24 cellular contexts compared by ENCODE assay signal in genomic region chr6:73476722-73477121, GRCh38. TPM values are rescaled to one million over a fixed set of nuclear protein-coding genes. Genes with fewer than 3 reads are reported as not detected.
DNase-seq lines count a peak whose midpoint lies in the region; ATAC-seq and TF ChIP-seq lines count a peak whose summit lies in the region.
"Had no signal": no experiment of that assay in that cellular context is flagged by ENCODE, and none has a peak within 500 bp of the region (broad histone marks: within the 10 kb centered on the region; RNA-seq: fewer than 3 reads in every experiment).

No MANE protein-coding gene starts in this region.

- POLR2A ChIA-PET in activated CD8-positive, alpha-beta T cell treated with anti-CD3 and anti-CD28 coated beads, Interleukin-2, amount 10 ng/mL, durations not matched to agents 7 days and 5 days (lab: Charles Lee): interaction anchor here (4.4 kb wide), 1 partner anchor 15 kb away, joined by 18 read pairs; the partner anchor contains the start of gene MTO1
- POLR2A ChIA-PET in activated CD8-positive, alpha-beta T cell treated with anti-CD3 and anti-CD28 coated beads for 36 hours (lab: Charles Lee): interaction anchor here (0.6 to 4.3 kb wide), 4 partner anchors 9 to 25 kb away, joined by 4 to 22 read pairs (median 4); partner anchors contain the start of gene MTO1

- TF ChIP-seq CTCF in activated CD8-positive, alpha-beta T cell treated with anti-CD3 and anti-CD28 coated beads for 36 hours (IDR thresholded peaks at IDR 0.05): no peak
- TF ChIP-seq CTCF in dorsolateral prefrontal cortex (IDR thresholded peaks at IDR 0.05 in 54 of 56, conservative IDR thresholded peaks at IDR 0.05 in 2 of 56; ENCODE audit: low read depth in 1 of 56, partially characterized antibody in 56 of 56): no peak

- DNase-seq in activated CD4-positive, alpha-beta T cell treated with anti-CD3 and anti-CD28 coated beads for 48 hours: peak; percentile 32
- no peak for DNase-seq in activated CD4-positive, alpha-beta T cell treated with anti-CD3 and anti-CD28 coated beads, Interleukin-2, amount 50 U/mL, for 1 hour
- peak; percentile 9 for DNase-seq in activated CD8-positive, alpha-beta T cell treated with anti-CD3 and anti-CD28 coated beads, Interleukin-2, amount 10 ng/mL, durations not matched to agents 7 days and 5 days
- DNase-seq in activated CD8-positive, alpha-beta T cell treated with anti-CD3 and anti-CD28 coated beads for 36 hours: no peak
- DNase-seq in stimulated activated CD8-positive, alpha-beta memory T cell treated with anti-CD3 and anti-CD28 coated beads, Interleukin-4, amount 100 ng/mL, for 48 hours: peak; percentile 39
- DNase-seq in dorsolateral prefrontal cortex: no peak
- DNase-seq: 8988T; ACHN; AML-193; BE2C; CD4-positive, alpha-beta T cell; CD8-positive, alpha-beta memory T cell; DMS 273 treated with DMSO at 0.1 percent for 48 hours; DMS79 treated with DMSO at 0.1 percent for 48 hours; GF-D8; H9 had no signal

- no peak overlapping the region for H3K4me3 Mint-ChIP-seq in activated CD8-positive, alpha-beta T cell treated with anti-CD3 and anti-CD28 coated beads, Interleukin-2, amount 10 ng/mL, durations not matched to agents 7 days and 5 days
- no peak overlapping the region for H3K4me3 Mint-ChIP-seq in activated CD8-positive, alpha-beta T cell treated with anti-CD3 and anti-CD28 coated beads for 36 hours
- no peak overlapping the region for H3K4me3 Mint-ChIP-seq in activated T-helper 17 cell treated with anti-CD3 and anti-CD28 coated beads, Interleukin-2, amount 50 U/mL, for 72 hours
- H3K4me3 Mint-ChIP-seq: CD14-positive monocyte; CD4-positive, alpha-beta T cell; CD8-positive, alpha-beta memory T cell; GM23338; H9 had no signal

- H3K27me3 Mint-ChIP-seq in activated CD8-positive, alpha-beta T cell treated with anti-CD3 and anti-CD28 coated beads, Interleukin-2, amount 10 ng/mL, durations not matched to agents 7 days and 5 days (ENCODE audit: low read depth): no peaks in the 10 kb centered on the region
- H3K27me3 Mint-ChIP-seq in activated CD8-positive, alpha-beta T cell treated with anti-CD3 and anti-CD28 coated beads for 36 hours: no peaks in the 10 kb centered on the region
- H3K27me3 Mint-ChIP-seq in activated T-helper 17 cell treated with anti-CD3 and anti-CD28 coated beads, Interleukin-2, amount 50 U/mL, for 72 hours: no peaks in the 10 kb centered on the region
- H3K27me3 Mint-ChIP-seq: CD4-positive, alpha-beta T cell; CD8-positive, alpha-beta memory T cell had no signal

- H3K4me3 ChIP-seq in dorsolateral prefrontal cortex: no peak overlapping the region
- H3K4me3 ChIP-seq: A549; BLaER1 treated with 17β-estradiol and CSF1 and Interleukin-3, amounts not matched to agents 10 nM and 100 nM; GM23338 had no signal

- intact Hi-C loops in activated CD8-positive, alpha-beta T cell treated with anti-CD3 and anti-CD28 coated beads for 36 hours (cut with micrococcal nuclease): no loop called here
- intact Hi-C loops in dorsolateral prefrontal cortex (cut with DNase I): no loop called here

- no peaks in the 10 kb centered on the region for H3K27me3 ChIP-seq in dorsolateral prefrontal cortex
- H3K27me3 ChIP-seq: BE2C; BLaER1 treated with 17β-estradiol and CSF1 and Interleukin-3, amounts not matched to agents 10 nM and 100 nM had no signal

- no peak overlapping the region for H3K27ac Mint-ChIP-seq in activated CD8-positive, alpha-beta T cell treated with anti-CD3 and anti-CD28 coated beads, Interleukin-2, amount 10 ng/mL, durations not matched to agents 7 days and 5 days
- H3K27ac Mint-ChIP-seq in activated CD8-positive, alpha-beta T cell treated with anti-CD3 and anti-CD28 coated beads for 36 hours: no peak overlapping the region
- H3K27ac Mint-ChIP-seq in activated T-helper 17 cell treated with anti-CD3 and anti-CD28 coated beads, Interleukin-2, amount 50 U/mL, for 72 hours: no peak overlapping the region
- H3K27ac Mint-ChIP-seq: CD4-positive, alpha-beta T cell; GM23338; H9 had no signal

- no peaks in the 10 kb centered on the region for H3K9me3 Mint-ChIP-seq in activated CD8-positive, alpha-beta T cell treated with anti-CD3 and anti-CD28 coated beads, Interleukin-2, amount 10 ng/mL, durations not matched to agents 7 days and 5 days (ENCODE audit: insufficient read depth)
- no peaks in the 10 kb centered on the region for H3K9me3 Mint-ChIP-seq in activated CD8-positive, alpha-beta T cell treated with anti-CD3 and anti-CD28 coated beads for 36 hours
- no peaks in the 10 kb centered on the region for H3K9me3 Mint-ChIP-seq in activated T-helper 17 cell treated with anti-CD3 and anti-CD28 coated beads, Interleukin-2, amount 50 U/mL, for 72 hours
- H3K9me3 Mint-ChIP-seq: CD14-positive monocyte; CD4-positive, alpha-beta T cell; CD8-positive, alpha-beta memory T cell; GM23338; H9 had no signal

- H3K4me1 Mint-ChIP-seq in activated CD8-positive, alpha-beta T cell treated with anti-CD3 and anti-CD28 coated beads, Interleukin-2, amount 10 ng/mL, durations not matched to agents 7 days and 5 days (ENCODE audit: low read depth): peaks cover 7% of the 10 kb centered on the region
- peaks cover 8% of the 10 kb centered on the region for H3K4me1 Mint-ChIP-seq in activated CD8-positive, alpha-beta T cell treated with anti-CD3 and anti-CD28 coated beads for 36 hours (ENCODE audit: low read depth)
- peaks cover 5% of the 10 kb centered on the region for H3K4me1 Mint-ChIP-seq in activated T-helper 17 cell treated with anti-CD3 and anti-CD28 coated beads, Interleukin-2, amount 50 U/mL, for 72 hours
- H3K4me1 Mint-ChIP-seq: GM23338, H9 had no signal

- no peak for ATAC-seq in activated CD8-positive, alpha-beta T cell treated with anti-CD3 and anti-CD28 coated beads, Interleukin-2, amount 10 ng/mL, durations not matched to agents 7 days and 5 days
- no peak for ATAC-seq in activated CD8-positive, alpha-beta T cell treated with anti-CD3 and anti-CD28 coated beads for 36 hours
- peak; percentile 59 for ATAC-seq in activated T-helper 17 cell treated with anti-CD3 and anti-CD28 coated beads, Interleukin-2, amount 50 U/mL, for 72 hours (replicated peaks)
- ATAC-seq: A549, GM23338, HCT116 had no signal

- no peak overlapping the region for H3K27ac ChIP-seq in dorsolateral prefrontal cortex
- H3K27ac ChIP-seq: A549; BLaER1 treated with 17β-estradiol and CSF1 and Interleukin-3, amounts not matched to agents 10 nM and 100 nM had no signal

- CTCF ChIA-PET in activated CD8-positive, alpha-beta T cell treated with anti-CD3 and anti-CD28 coated beads, Interleukin-2, amount 10 ng/mL, durations not matched to agents 7 days and 5 days (lab: Charles Lee): interaction anchor here (1.2 kb wide), 1 partner anchor 13 kb away, joined by 3 read pairs; no protein-coding TSS in a partner anchor
- CTCF ChIA-PET in activated CD8-positive, alpha-beta T cell treated with anti-CD3 and anti-CD28 coated beads for 36 hours (lab: Charles Lee): interaction anchor here (1.5 kb wide), 1 partner anchor 10 kb away, joined by 3 read pairs; no protein-coding TSS in a partner anchor

- H3K36me3 Mint-ChIP-seq in activated CD8-positive, alpha-beta T cell treated with anti-CD3 and anti-CD28 coated beads, Interleukin-2, amount 10 ng/mL, durations not matched to agents 7 days and 5 days (ENCODE audit: low read depth): peaks cover 54% of the 10 kb centered on the region
- H3K36me3 Mint-ChIP-seq in activated CD8-positive, alpha-beta T cell treated with anti-CD3 and anti-CD28 coated beads for 36 hours (ENCODE audit: low read depth): peaks cover 40% of the 10 kb centered on the region
- peaks cover 98% of the 10 kb centered on the region for H3K36me3 Mint-ChIP-seq in activated T-helper 17 cell treated with anti-CD3 and anti-CD28 coated beads, Interleukin-2, amount 50 U/mL, for 72 hours (ENCODE audit: low read depth)

RNA-seq across cellular contexts. Expression of gene MTO1, which starts 15.2 kb away (rescaled TPM):
- total RNA-seq in activated CD8-positive, alpha-beta T cell treated with anti-CD3 and anti-CD28 coated beads, Interleukin-2, amount 10 ng/mL, durations not matched to agents 7 days and 5 days: 10 to 100 TPM; 51.7 to 54.3 TPM
- 10 to 100 TPM; 42.1 to 43.2 TPM for total RNA-seq in activated CD8-positive, alpha-beta T cell treated with anti-CD3 and anti-CD28 coated beads for 36 hours
- 10 to 100 TPM; 46.8 to 57.7 TPM for total RNA-seq in activated T-helper 17 cell treated with anti-CD3 and anti-CD28 coated beads, Interleukin-2, amount 50 U/mL, for 72 hours
- total RNA-seq in dorsolateral prefrontal cortex: 10 to 100 TPM; 25.5 to 56.6 (median 37.6) TPM

RNA-seq across cellular contexts. Expression of gene CGAS, which starts 24.6 kb away (rescaled TPM):
- total RNA-seq in activated CD8-positive, alpha-beta T cell treated with anti-CD3 and anti-CD28 coated beads, Interleukin-2, amount 10 ng/mL, durations not matched to agents 7 days and 5 days: 10 to 100 TPM; 32.4 to 33.1 TPM
- 10 to 100 TPM; 21.1 to 23.2 TPM for total RNA-seq in activated CD8-positive, alpha-beta T cell treated with anti-CD3 and anti-CD28 coated beads for 36 hours
- 10 to 100 TPM; 37.5 to 56.0 TPM for total RNA-seq in activated T-helper 17 cell treated with anti-CD3 and anti-CD28 coated beads, Interleukin-2, amount 50 U/mL, for 72 hours
- total RNA-seq in dorsolateral prefrontal cortex: 1 to 10 TPM in 111 of 120 experiments, under 1 TPM in 9; 0.48 to 6.7 (median 1.7) TPM
- total RNA-seq: G401, H4 had no signal

RNA-seq across cellular contexts. Expression of gene EEF1A1, which starts 44.1 kb away (rescaled TPM):
- total RNA-seq in activated CD8-positive, alpha-beta T cell treated with anti-CD3 and anti-CD28 coated beads, Interleukin-2, amount 10 ng/mL, durations not matched to agents 7 days and 5 days: 1,000 to 10,000 TPM; 7,075 to 7,486 TPM
- total RNA-seq in activated CD8-positive, alpha-beta T cell treated with anti-CD3 and anti-CD28 coated beads for 36 hours: over 10,000 TPM; 15,479 to 15,634 TPM
- total RNA-seq in activated T-helper 17 cell treated with anti-CD3 and anti-CD28 coated beads, Interleukin-2, amount 50 U/mL, for 72 hours: over 10,000 TPM in 1 of 2 donors, 1,000 to 10,000 TPM in 1; 9,813 to 18,243 TPM
- total RNA-seq in dorsolateral prefrontal cortex: 1,000 to 10,000 TPM; 1,645 to 3,337 (median 2,206) TPM

Comparison
In these comparisons a context has a peak if more than half of its experiments do, and no peak if none do; other contexts are left out.
1. DNase-seq: peak in activated CD4-positive, alpha-beta T cell treated with anti-CD3 and anti-CD28 coated beads for 48 hours (single experiment), activated CD8-positive, alpha-beta T cell treated with anti-CD3 and anti-CD28 coated beads, Interleukin-2, amount 10 ng/mL, durations not matched to agents 7 days and 5 days (single experiment) and stimulated activated CD8-positive, alpha-beta memory T cell treated with anti-CD3 and anti-CD28 coated beads, Interleukin-4, amount 100 ng/mL, for 48 hours (single experiment); none in activated CD4-positive, alpha-beta T cell treated with anti-CD3 and anti-CD28 coated beads, Interleukin-2, amount 50 U/mL, for 1 hour (single experiment), activated CD8-positive, alpha-beta T cell treated with anti-CD3 and anti-CD28 coated beads for 36 hours (single experiment) and dorsolateral prefrontal cortex (0 of 10).